Comparison of ENCODE assay signal across 1 cellular context in the genomic region with DNA sequence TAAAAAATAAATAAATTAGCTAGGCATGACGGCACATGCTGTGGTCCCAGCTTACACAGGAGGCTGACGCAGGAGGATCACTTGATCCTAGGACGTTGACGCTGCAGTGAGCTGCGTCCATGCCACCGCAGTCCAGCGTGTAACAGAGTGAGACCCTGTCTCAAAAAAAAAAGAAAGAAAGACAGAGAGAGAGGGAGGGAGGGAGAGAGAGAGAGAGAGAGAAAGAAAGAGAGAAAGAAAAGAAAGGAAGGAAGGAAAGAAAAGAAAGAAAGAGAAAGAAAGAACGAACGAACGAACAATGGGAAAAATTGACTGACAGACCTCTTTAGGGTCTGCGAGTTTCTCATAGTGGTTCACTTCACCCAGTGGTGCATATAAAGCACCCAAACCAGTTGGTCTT.
TF ChIP-seq lines count a peak whose summit lies in the region.

No MANE protein-coding gene starts in this region.

TF ChIP-seq in K562, 482 proteins besides CTCF, POLR2A, EP300 and RAD21 (continued from another document):
- TF ChIP-seq ZNF512 (tag; IDR thresholded peaks at IDR 0.05) (peak; percentile 85), RBM39 (optimal IDR thresholded peaks at IDR 0.05; ENCODE audit: low read depth, low read length) (peak; percentile 65), ZBTB2 (IDR thresholded peaks at IDR 0.05) (0 out of 2 replicates have a peak, but pooled peaks have one; percentile 4), TEAD2 (tag; IDR thresholded peaks at IDR 0.05) (no peak), ZNF311 (CRISPR knock-in tag; IDR thresholded peaks at IDR 0.05) (no peak), OTX1 (CRISPR knock-in tag; IDR thresholded peaks at IDR 0.05) (0 out of 2 replicates have a peak, but pooled peaks have one; percentile 70)
